ENCODE assay signal across 8 cellular contexts in the genomic region with DNA sequence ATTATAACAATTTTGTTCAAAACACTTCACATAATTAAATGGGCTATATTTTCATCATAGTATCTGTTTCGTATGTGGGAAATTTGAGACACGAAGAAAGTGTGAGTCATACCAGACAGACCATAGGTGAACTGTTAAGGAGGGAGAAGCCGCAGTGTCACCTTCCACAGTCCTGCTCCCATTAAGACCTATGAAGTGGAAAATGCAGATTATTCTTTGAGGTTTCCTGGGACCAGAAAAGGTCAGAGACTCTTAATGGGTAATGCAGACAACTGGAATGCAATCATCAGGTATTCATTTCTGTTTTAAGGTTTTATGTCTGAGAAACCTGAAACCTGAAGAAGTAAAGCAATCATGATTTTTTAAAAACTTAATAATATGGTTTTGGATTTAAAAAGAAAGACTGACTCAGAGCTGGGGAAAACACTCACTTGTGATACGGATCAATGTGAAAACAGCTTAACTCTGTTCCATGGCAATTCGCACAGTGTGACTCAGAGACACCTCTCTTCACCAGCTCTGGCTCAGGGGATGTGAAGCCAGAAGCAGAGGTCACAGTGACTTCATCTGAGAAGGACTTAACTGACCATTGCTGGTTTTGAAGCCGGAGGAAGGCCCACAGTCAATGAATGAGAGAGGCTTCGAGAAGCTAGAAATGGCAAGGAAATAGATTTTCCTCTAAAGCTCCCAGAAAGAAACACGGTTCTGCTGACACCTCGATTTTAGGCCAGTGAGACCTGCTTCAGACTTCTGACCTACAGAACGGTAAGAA. TPM values are rescaled to one million over a fixed set of nuclear protein-coding genes. Genes with fewer than 3 reads are reported as not detected.
DNase-seq lines count a peak whose midpoint lies in the region; ATAC-seq and TF ChIP-seq lines count a peak whose summit lies in the region.

No MANE protein-coding gene starts in this region.

- H3K36me3 ChIP-seq in mesendoderm (ENCODE audit: control insufficient read depth, insufficient read depth, low read length) (no peaks in the 10 kb centered on the region), mucosa of descending colon (ENCODE audit: low read depth) (no peaks in the 10 kb centered on the region)

- H3K9me3 Mint-ChIP-seq in naive thymus-derived CD8-positive, alpha-beta T cell = no peaks in the 10 kb centered on the region

- no peaks in the 10 kb centered on the region for H3K27me3 ChIP-seq in mesendoderm (ENCODE audit: insufficient read depth, low read length, poor library complexity)

- no peak overlapping the region for H2BK15ac ChIP-seq in mesendoderm (replicated peaks; ENCODE audit: low read depth)

- no peak overlapping the region for H2BK120ac ChIP-seq in mesendoderm (ENCODE audit: low read depth, low read length)

- no peak overlapping the region for H3K4me3 Mint-ChIP-seq in naive thymus-derived CD8-positive, alpha-beta T cell

- peaks cover 0 to 3% (median 2%) of the 10 kb centered on the region in 5 donors for H3K27me3 Mint-ChIP-seq in naive thymus-derived CD8-positive, alpha-beta T cell

- no peak overlapping the region for H3K27ac ChIP-seq in mesendoderm (ENCODE audit: low read depth, low read length)

- H3K18ac ChIP-seq in mesendoderm (ENCODE audit: low read length) = no peak overlapping the region

- intact Hi-C loops in mucosa of descending colon (cut with DNase I, micrococcal nuclease) = loop anchor here in 1 of 2 donors (10.0 kb wide), 1 partner anchor 263 kb away; no protein-coding TSS in a partner anchor

- peak overlapping the region in 1 of 10 donors; percentile 4 for H3K27ac Mint-ChIP-seq in naive thymus-derived CD8-positive, alpha-beta T cell

- no peaks in the 10 kb centered on the region for H3K36me3 Mint-ChIP-seq in naive thymus-derived CD8-positive, alpha-beta T cell

- ATAC-seq in GM18520 (IDR thresholded peaks at IDR 0.05; ENCODE audit: unreplicated experiment) = peak; percentile 46
- ATAC-seq in HG02571 (IDR thresholded peaks at IDR 0.05; ENCODE audit: unreplicated experiment) = peak; percentile 48
- peak; percentile 63 for ATAC-seq in SK-N-SH treated with all-trans-retinoic acid at 6 μM for 48 hours
- no peak for ATAC-seq in naive thymus-derived CD8-positive, alpha-beta T cell
- ATAC-seq in left lobe of liver = no peak
- ATAC-seq in mucosa of descending colon = no peak

- no peaks in the 10 kb centered on the region for H3K4me1 ChIP-seq in mesendoderm (ENCODE audit: control insufficient read depth, low read depth, low read length)
- H3K4me1 ChIP-seq in mucosa of descending colon (ENCODE audit: low read depth) = no peaks in the 10 kb centered on the region

- TF ChIP-seq CTCF in mucosa of descending colon (IDR thresholded peaks at IDR 0.05) = no peak

- no peaks in the 10 kb centered on the region for H3K79me2 ChIP-seq in mesendoderm (ENCODE audit: control insufficient read depth, insufficient read depth, low read length)

- H3K4me3 ChIP-seq in mesendoderm (ENCODE audit: low read length) (no peak overlapping the region), mucosa of descending colon (no peak overlapping the region)

- H3K9me3 ChIP-seq in mucosa of descending colon = no peaks in the 10 kb centered on the region

- no peaks in the 10 kb centered on the region for H3K79me1 ChIP-seq in mesendoderm (ENCODE audit: low read length)

- H3K9ac ChIP-seq in mesendoderm (ENCODE audit: low read length) = no peak overlapping the region

- H4K5ac ChIP-seq in mesendoderm (ENCODE audit: low read length) = no peak overlapping the region

- H2BK5ac ChIP-seq in mesendoderm (ENCODE audit: low read length) = no peak overlapping the region

- H3K4me1 Mint-ChIP-seq in naive thymus-derived CD8-positive, alpha-beta T cell = no peaks in the 10 kb centered on the region

- DNase-seq in mesendoderm (peak; percentile 49), left lobe of liver (ENCODE audit: low spot score) (no peak), occipital lobe (lab: John Stamatoyannopoulos, UW) (no peak), mucosa of descending colon (no peak)
- DNase-seq in naive thymus-derived CD8-positive, alpha-beta T cell = no peak

- POLR2A ChIA-PET in naive thymus-derived CD8-positive, alpha-beta T cell (lab: Charles Lee) = no interaction called here

- H3K56ac ChIP-seq in mesendoderm (ENCODE audit: low read length) = no peak overlapping the region

- H2AK5ac ChIP-seq in mesendoderm (ENCODE audit: low read length) = no peak overlapping the region

- H4K8ac ChIP-seq in mesendoderm (ENCODE audit: low read depth, low read length) = no peak overlapping the region

- no peak overlapping the region for H3K4me2 ChIP-seq in mesendoderm (ENCODE audit: low read length)

- no peak overlapping the region for H3K23ac ChIP-seq in mesendoderm (ENCODE audit: low read length)

- WGBS in mesendoderm (ENCODE audit: extremely low coverage, insufficient coverage, low lambda C conversion rate) = no CpG with 5 or more reads among the region's 10 CpGs

- no peak overlapping the region for H3K4ac ChIP-seq in mesendoderm (ENCODE audit: low read depth, low read length)

TF ChIP-seq in SK-N-SH treated with all-trans-retinoic acid at 6 μM for 48 hours, 23 proteins besides CTCF, POLR2A, EP300 and RAD21:
- TF ChIP-seq TOX (CRISPR knock-in tag; IDR thresholded peaks at IDR 0.05; ENCODE audit: borderline replicate concordance) (no peak), TCF4 (CRISPR knock-in tag; IDR thresholded peaks at IDR 0.05; ENCODE audit: borderline replicate concordance) (no peak), ESRRG (CRISPR knock-in tag; IDR thresholded peaks at IDR 0.05) (no peak), ISL1 (CRISPR knock-in tag; IDR thresholded peaks at IDR 0.05) (no peak), OSR1 (CRISPR knock-in tag; IDR thresholded peaks at IDR 0.05) (no peak), CREB5 (CRISPR knock-in tag; IDR thresholded peaks at IDR 0.05; ENCODE audit: low read depth) (no peak), ZNF8 (CRISPR knock-in tag; IDR thresholded peaks at IDR 0.05) (no peak), RARB (CRISPR knock-in tag; IDR thresholded peaks at IDR 0.05) (no peak), SNAI2 (CRISPR knock-in tag; IDR thresholded peaks at IDR 0.05) (no peak), ZNF565 (CRISPR knock-in tag; conservative IDR thresholded peaks at IDR 0.05; ENCODE audit: low read depth) (no peak), ZFP3 (CRISPR knock-in tag; IDR thresholded peaks at IDR 0.05) (no peak), PPARA (CRISPR knock-in tag; IDR thresholded peaks at IDR 0.05; ENCODE audit: borderline replicate concordance) (no peak), CSDC2 (CRISPR knock-in tag; IDR thresholded peaks at IDR 0.05) (no peak), BACH2 (CRISPR knock-in tag; IDR thresholded peaks at IDR 0.05; ENCODE audit: borderline replicate concordance) (no peak)
- TF ChIP-seq, protein P1, sequence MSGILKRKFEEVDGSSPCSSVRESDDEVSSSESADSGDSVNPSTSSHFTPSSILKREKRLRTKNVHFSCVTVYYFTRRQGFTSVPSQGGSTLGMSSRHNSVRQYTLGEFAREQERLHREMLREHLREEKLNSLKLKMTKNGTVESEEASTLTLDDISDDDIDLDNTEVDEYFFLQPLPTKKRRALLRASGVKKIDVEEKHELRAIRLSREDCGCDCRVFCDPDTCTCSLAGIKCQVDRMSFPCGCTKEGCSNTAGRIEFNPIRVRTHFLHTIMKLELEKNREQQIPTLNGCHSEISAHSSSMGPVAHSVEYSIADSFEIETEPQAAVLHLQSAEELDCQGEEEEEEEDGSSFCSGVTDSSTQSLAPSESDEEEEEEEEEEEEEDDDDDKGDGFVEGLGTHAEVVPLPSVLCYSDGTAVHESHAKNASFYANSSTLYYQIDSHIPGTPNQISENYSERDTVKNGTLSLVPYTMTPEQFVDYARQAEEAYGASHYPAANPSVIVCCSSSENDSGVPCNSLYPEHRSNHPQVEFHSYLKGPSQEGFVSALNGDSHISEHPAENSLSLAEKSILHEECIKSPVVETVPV (CRISPR knock-in tag; IDR thresholded peaks at IDR 0.05) = no peak

RNA-seq across cellular contexts. Expression of gene GCNT1, which starts 17.2 kb away (rescaled TPM):
- 53.3 TPM for polyA plus RNA-seq in mesendoderm (2013, experiment 1 of 2)
- polyA plus RNA-seq in mesendoderm (2013, experiment 2 of 2) = 49.0 TPM
- total RNA-seq in naive thymus-derived CD8-positive, alpha-beta T cell = 1 to 10 TPM; 2.3 to 3.4 TPM
- polyA plus RNA-seq in naive thymus-derived CD8-positive, alpha-beta T cell = 1 to 10 TPM in 1 of 3 donors, under 1 TPM in 2; 0.25 to 4.0 (median 0.60) TPM
- 1.9 TPM for total RNA-seq in left lobe of liver
- total RNA-seq in occipital lobe = 4.4 TPM
- 10 to 100 TPM; 16.4 to 38.1 (median 28.1) TPM for total RNA-seq in mucosa of descending colon

RNA-seq across cellular contexts. Expression of gene RFK, which starts 47.5 kb away (rescaled TPM):
- 22.3 TPM for polyA plus RNA-seq in mesendoderm (2013, experiment 1 of 2)
- 22.7 TPM for polyA plus RNA-seq in mesendoderm (2013, experiment 2 of 2)
- total RNA-seq in naive thymus-derived CD8-positive, alpha-beta T cell = 10 to 100 TPM; 13.2 to 14.0 TPM
- polyA plus RNA-seq in naive thymus-derived CD8-positive, alpha-beta T cell = 10 to 100 TPM; 18.9 to 24.1 (median 24.1) TPM
- 16.0 TPM for total RNA-seq in left lobe of liver
- 76.0 TPM for total RNA-seq in occipital lobe
- total RNA-seq in mucosa of descending colon = 10 to 100 TPM; 55.6 to 86.2 (median 80.8) TPM

Comparison
In these comparisons a context has a peak if more than half of its experiments do, and no peak if none do; other contexts are left out.
1. ATAC-seq: peak in GM18520 (single experiment), HG02571 (single experiment) and SK-N-SH treated with all-trans-retinoic acid at 6 μM for 48 hours (single experiment); none in naive thymus-derived CD8-positive, alpha-beta T cell (0 of 2), left lobe of liver (single experiment) and mucosa of descending colon (single experiment).